ENCODE assay signal across 1 cellular context in genomic region chr22:30227438-30228228, GRCh38.
TF ChIP-seq lines count a peak whose summit lies in the region.

No MANE protein-coding gene starts in this region.

TF ChIP-seq in WTC11, 78 proteins besides CTCF, POLR2A, EP300 and RAD21 (continued from another document):
- TF ChIP-seq, protein P1, sequence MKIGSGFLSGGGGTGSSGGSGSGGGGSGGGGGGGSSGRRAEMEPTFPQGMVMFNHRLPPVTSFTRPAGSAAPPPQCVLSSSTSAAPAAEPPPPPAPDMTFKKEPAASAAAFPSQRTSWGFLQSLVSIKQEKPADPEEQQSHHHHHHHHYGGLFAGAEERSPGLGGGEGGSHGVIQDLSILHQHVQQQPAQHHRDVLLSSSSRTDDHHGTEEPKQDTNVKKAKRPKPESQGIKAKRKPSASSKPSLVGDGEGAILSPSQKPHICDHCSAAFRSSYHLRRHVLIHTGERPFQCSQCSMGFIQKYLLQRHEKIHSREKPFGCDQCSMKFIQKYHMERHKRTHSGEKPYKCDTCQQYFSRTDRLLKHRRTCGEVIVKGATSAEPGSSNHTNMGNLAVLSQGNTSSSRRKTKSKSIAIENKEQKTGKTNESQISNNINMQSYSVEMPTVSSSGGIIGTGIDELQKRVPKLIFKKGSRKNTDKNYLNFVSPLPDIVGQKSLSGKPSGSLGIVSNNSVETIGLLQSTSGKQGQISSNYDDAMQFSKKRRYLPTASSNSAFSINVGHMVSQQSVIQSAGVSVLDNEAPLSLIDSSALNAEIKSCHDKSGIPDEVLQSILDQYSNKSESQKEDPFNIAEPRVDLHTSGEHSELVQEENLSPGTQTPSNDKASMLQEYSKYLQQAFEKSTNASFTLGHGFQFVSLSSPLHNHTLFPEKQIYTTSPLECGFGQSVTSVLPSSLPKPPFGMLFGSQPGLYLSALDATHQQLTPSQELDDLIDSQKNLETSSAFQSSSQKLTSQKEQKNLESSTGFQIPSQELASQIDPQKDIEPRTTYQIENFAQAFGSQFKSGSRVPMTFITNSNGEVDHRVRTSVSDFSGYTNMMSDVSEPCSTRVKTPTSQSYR (CRISPR knock-in tag; IDR thresholded peaks at IDR 0.05), result no peak
- TF ChIP-seq SMAD3 (CRISPR knock-in tag; IDR thresholded peaks at IDR 0.05; ENCODE audit: borderline replicate concordance), result no peak
- no peak for TF ChIP-seq ESRRA (CRISPR knock-in tag; IDR thresholded peaks at IDR 0.05; ENCODE audit: borderline replicate concordance)
- no peak for TF ChIP-seq ZNF423 (CRISPR knock-in tag; IDR thresholded peaks at IDR 0.05)
- TF ChIP-seq TEAD4 (CRISPR knock-in tag; IDR thresholded peaks at IDR 0.05), result no peak
- TF ChIP-seq MYBL2 (CRISPR knock-in tag; IDR thresholded peaks at IDR 0.05), result no peak
- no peak for TF ChIP-seq CBFB (CRISPR knock-in tag; IDR thresholded peaks at IDR 0.05; ENCODE audit: low read depth)
